Comparison of ENCODE assay signal across 8 cellular contexts in genomic region chr10:6406220-6407033, GRCh38.
A peak's percentile ranks its signal among the peaks of the same experiment; 100 is the strongest.
DNase-seq lines count a peak whose midpoint lies in the region; ATAC-seq, FAIRE-seq and TF ChIP-seq lines count a peak whose summit lies in the region.

No MANE protein-coding gene starts in this region.

- no TSS peak for BruUV-seq in PC-3 (replicated peaks; lab: Mats Ljungman, UMichigan)

- WGBS in right cardiac atrium, result 65% methylated on average over 10 of the region's 10 CpGs
- 48 to 56% (median 53%) methylated on average over 10 of the region's 10 CpGs for WGBS in small intestine, 3 donors

- no peak overlapping the region for H3K4me2 ChIP-seq in PC-3 (ENCODE audit: low read length)

- H3K27me3 ChIP-seq in left ventricle myocardium inferior (ENCODE audit: low read depth), result peaks cover 9% of the 10 kb centered on the region
- no peaks in the 10 kb centered on the region for H3K27me3 ChIP-seq in right cardiac atrium (ENCODE audit: control insufficient read depth, insufficient read depth)
- H3K27me3 ChIP-seq in PC-3 (ENCODE audit: low read length), result peaks cover 5% of the 10 kb centered on the region
- H3K27me3 ChIP-seq in small intestine (ENCODE audit: control insufficient read depth in 2 of 2, insufficient read depth in 2 of 2, low read length in 2 of 2), result no peaks in the 10 kb centered on the region

- H3K9me2 ChIP-seq in PC-3 (replicated peaks; ENCODE audit: low read length), result no peaks in the 10 kb centered on the region

- H3K4me3 ChIP-seq in left ventricle myocardium inferior, result no peak overlapping the region
- H3K4me3 ChIP-seq in right cardiac atrium (ENCODE audit: low read length), result no peak overlapping the region
- no peak overlapping the region for H3K4me3 ChIP-seq in PC-3 (ENCODE audit: low read length)
- H3K4me3 ChIP-seq in small intestine (ENCODE audit: low read depth in 1 of 2, low read length in 2 of 2), result no peak overlapping the region

- H3K9me3 Mint-ChIP-seq in chondrocyte (ENCODE audit: low read depth), result no peaks in the 10 kb centered on the region

- ATAC-seq in right cardiac atrium (no peak), PC-3 (no peak), HG03175 (IDR thresholded peaks at IDR 0.05; ENCODE audit: unreplicated experiment) (no peak), HG02852 (IDR thresholded peaks at IDR 0.05; ENCODE audit: unreplicated experiment) (no peak)

- POLR2A ChIA-PET in PC-3 (lab: Charles Lee; ENCODE audit: unreplicated experiment), result no interaction called here

- H3K27me3 Mint-ChIP-seq in chondrocyte (ENCODE audit: low read depth), result peaks cover 9% of the 10 kb centered on the region

- H3K4me1 ChIP-seq in left ventricle myocardium inferior (peaks cover 14% of the 10 kb centered on the region), right cardiac atrium (ENCODE audit: control insufficient read depth, insufficient read depth, low read length) (no peaks in the 10 kb centered on the region), PC-3 (ENCODE audit: insufficient read depth, low read length) (peaks cover under 1% of the 10 kb centered on the region), small intestine (ENCODE audit: control insufficient read depth in 2 of 2, insufficient read depth in 1 of 2, low read depth in 1 of 2, low read length in 1 of 2) (no peaks in the 10 kb centered on the region)

- H3K36me3 ChIP-seq in left ventricle myocardium inferior (no peaks in the 10 kb centered on the region), PC-3 (ENCODE audit: low read depth, low read length) (no peaks in the 10 kb centered on the region), small intestine (ENCODE audit: control insufficient read depth in 2 of 2, insufficient read depth in 2 of 2, low read length in 2 of 2) (no peaks in the 10 kb centered on the region)

- intact Hi-C loops in left ventricle myocardium inferior (cut with micrococcal nuclease), result loop anchor here (10.0 kb wide), 3 partner anchors 192 to 392 kb away; no protein-coding TSS in a partner anchor
- intact Hi-C loops in right cardiac atrium (cut with DNase I), result no loop called here
- intact Hi-C loops in PC-3 (cut with micrococcal nuclease), result loop anchor here (1.0 kb wide), 1 partner anchor 204 kb away; the partner anchor contains the start of gene PFKFB3

- no peak overlapping the region for H3K4me3 Mint-ChIP-seq in chondrocyte (ENCODE audit: unreplicated experiment)

- no peaks in the 10 kb centered on the region for H3F3A ChIP-seq in PC-3 (ENCODE audit: low read length, unreplicated experiment)

- no peaks in the 10 kb centered on the region for H3K36me3 Mint-ChIP-seq in chondrocyte (ENCODE audit: low read depth)

- DNase-seq in left ventricle myocardium inferior (no peak), right cardiac atrium (no peak), PC-3 (peak; percentile 55), chondrocyte (ENCODE audit: low spot score) (no peak), small intestine (peak; percentile 31), COLO668 (lab: John Stamatoyannopoulos, UW; ENCODE audit: unreplicated experiment) (no peak)

- no peak overlapping the region for H3K27ac Mint-ChIP-seq in chondrocyte (ENCODE audit: unreplicated experiment)

- H2AFZ ChIP-seq in PC-3 (ENCODE audit: low read length), result no peak overlapping the region

- H3K9ac ChIP-seq in PC-3 (ENCODE audit: low read length), result no peak overlapping the region

- H3K79me2 ChIP-seq in PC-3 (ENCODE audit: low read length), result no peaks in the 10 kb centered on the region

- CTCF ChIA-PET in PC-3 (lab: Charles Lee), result interaction anchor here (0.6 to 1.0 kb wide), 7 partner anchors 10 to 977 kb away, joined by 3 to 8 read pairs (median 4); partner anchors contain the start of gene PFKFB3

- H3K9me3 ChIP-seq in left ventricle myocardium inferior (replicated peaks) (no peaks in the 10 kb centered on the region), right cardiac atrium (ENCODE audit: control insufficient read depth, low read length) (no peaks in the 10 kb centered on the region), PC-3 (ENCODE audit: low read length) (no peaks in the 10 kb centered on the region), small intestine (ENCODE audit: control insufficient read depth, low read depth) (no peaks in the 10 kb centered on the region)

- FAIRE-seq in small intestine (lab: Jason Lieb, UNC), result no peak

- peak; percentile 47 for TF ChIP-seq CTCF in left ventricle myocardium inferior (IDR thresholded peaks at IDR 0.05; ENCODE audit: borderline replicate concordance)
- TF ChIP-seq CTCF in PC-3 (conservative IDR thresholded peaks at IDR 0.05; ENCODE audit: low read depth, low read length), result peak; percentile 55
- TF ChIP-seq CTCF in chondrocyte (IDR thresholded peaks at IDR 0.05), result peak; percentile 80

- peaks cover 19% of the 10 kb centered on the region for H3K4me1 Mint-ChIP-seq in chondrocyte (ENCODE audit: low read depth)

- H3K27ac ChIP-seq in left ventricle myocardium inferior (replicated peaks) (no peak overlapping the region), right cardiac atrium (ENCODE audit: low read length) (no peak overlapping the region), PC-3 (ENCODE audit: low read length) (no peak overlapping the region), small intestine (ENCODE audit: low read depth in 1 of 2, low read length in 1 of 2) (no peak overlapping the region)

- H4K20me1 ChIP-seq in PC-3 (ENCODE audit: low read length), result no peaks in the 10 kb centered on the region

Comparison
In these comparisons a context has a peak if more than half of its experiments do, and no peak if none do; other contexts are left out.
1. intact Hi-C loops: an anchor here in left ventricle myocardium inferior (10.0 kb wide) and PC-3 (1.0 kb wide); none called in right cardiac atrium.
2. DNase-seq: peak in PC-3 (single experiment) and small intestine (single experiment); none in left ventricle myocardium inferior (single experiment), right cardiac atrium (0 of 3), chondrocyte (single experiment) and COLO668 (single experiment).
3. Peak in every context shown above with its lines, with median percentiles within 50 percentile points of each other: CTCF ChIP-seq.